In the genomic region with DNA sequence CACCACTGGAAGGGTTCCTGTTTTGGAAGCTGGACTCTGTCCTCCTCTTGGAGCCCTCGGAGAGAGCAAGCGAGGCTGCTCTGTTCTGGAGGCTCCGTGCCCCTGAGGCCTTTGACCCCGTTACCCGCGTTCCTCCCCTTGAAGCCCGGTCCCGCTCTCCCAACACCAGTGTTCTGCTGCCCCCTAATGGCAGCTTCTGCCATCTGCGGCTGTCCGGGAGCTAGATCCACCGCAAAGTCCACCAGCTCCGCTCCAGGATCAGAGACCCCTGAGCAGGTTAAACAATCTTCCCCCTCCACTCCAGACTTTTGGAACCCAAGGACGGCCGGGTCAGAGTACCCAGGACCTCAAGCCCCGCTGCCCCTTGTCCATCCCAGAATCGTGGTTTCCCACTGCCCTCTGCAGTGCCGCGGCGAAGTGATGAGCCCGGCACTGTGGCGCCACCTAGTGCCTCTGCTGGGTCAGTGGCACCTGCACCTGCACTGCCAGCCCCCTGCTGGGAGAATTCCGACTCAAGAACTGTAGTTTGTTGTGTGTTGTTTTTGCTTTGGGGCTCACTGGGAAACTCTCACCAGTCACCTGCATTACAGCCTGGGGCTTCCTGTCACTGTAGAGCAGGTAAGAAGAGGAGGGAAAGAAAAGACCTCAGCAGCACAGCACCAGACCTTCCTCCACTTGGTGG, we compare ENCODE assay signal across 8 cellular contexts.
DNase-seq lines count a peak whose midpoint lies in the region; ATAC-seq and TF ChIP-seq lines count a peak whose summit lies in the region.

No MANE protein-coding gene starts in this region.

- H3K9me3 Mint-ChIP-seq in dendritic cell treated with granulocyte-macrophage colony-stimulating factor and Interleukin-4, amounts not matched to agents 40 ng/mL and 50 ng/mL, for 4 days = no peaks in the 10 kb centered on the region

- H3K4me1 Mint-ChIP-seq in dendritic cell treated with granulocyte-macrophage colony-stimulating factor and Interleukin-4, amounts not matched to agents 40 ng/mL and 50 ng/mL, for 4 days (ENCODE audit: low read depth) = peaks cover 7% of the 10 kb centered on the region

- intact Hi-C loops in dendritic cell treated with granulocyte-macrophage colony-stimulating factor and Interleukin-4, amounts not matched to agents 40 ng/mL and 50 ng/mL, for 4 days (cut with micrococcal nuclease) = loop anchor here (2.0 to 5.0 kb wide), 2 partner anchors 240 to 360 kb away; no protein-coding TSS in a partner anchor

- H3K27me3 ChIP-seq in BE2C (no peaks in the 10 kb centered on the region), liver (ENCODE audit: control insufficient read depth in 4 of 4, insufficient read depth in 4 of 4, low read length in 3 of 4) (no peaks in the 10 kb centered on the region)

- peak overlapping the region; percentile 78 for H3K4me3 Mint-ChIP-seq in dendritic cell treated with granulocyte-macrophage colony-stimulating factor and Interleukin-4, amounts not matched to agents 40 ng/mL and 50 ng/mL, for 4 days

- TF ChIP-seq CTCF in BE2C (IDR thresholded peaks at IDR 0.05; ENCODE audit: low read depth, low read length) (peak; percentile 99), liver (IDR thresholded peaks at IDR 0.05; ENCODE audit: low read depth, low read length, missing input control) (peak; percentile 83)

- H3K4me3 ChIP-seq in BE2C (ENCODE audit: low read depth, low read length) (peak overlapping the region; percentile 66), liver (ENCODE audit: low read depth in 1 of 3, low read length in 3 of 3) (peak overlapping the region; percentile 45 to 65 (median 62))

- H3K9me3 ChIP-seq in BE2C = no peaks in the 10 kb centered on the region
- no peaks in the 10 kb centered on the region for H3K9me3 ChIP-seq in liver (ENCODE audit: control insufficient read depth in 4 of 4, low read length in 3 of 4)

- H3K27me3 Mint-ChIP-seq in dendritic cell treated with granulocyte-macrophage colony-stimulating factor and Interleukin-4, amounts not matched to agents 40 ng/mL and 50 ng/mL, for 4 days = peaks cover 12% of the 10 kb centered on the region

- H3K27ac ChIP-seq in liver (ENCODE audit: low read depth in 1 of 2, low read length in 2 of 2) = no peak overlapping the region

- peak; percentile 87 for TF ChIP-seq RAD21 in liver (IDR thresholded peaks at IDR 0.05)

- peak; percentile 97 for ATAC-seq in GM19395 (IDR thresholded peaks at IDR 0.05; ENCODE audit: unreplicated experiment)
- peak; percentile 80 for ATAC-seq in HG03521 (IDR thresholded peaks at IDR 0.05; ENCODE audit: unreplicated experiment)

- H3K36me3 ChIP-seq in BE2C = no peaks in the 10 kb centered on the region
- no peaks in the 10 kb centered on the region for H3K36me3 ChIP-seq in liver (ENCODE audit: control insufficient read depth in 4 of 4, insufficient read depth in 3 of 4, low read depth in 1 of 4, low read length in 3 of 4)

- H3K4me1 ChIP-seq in BE2C (no peaks in the 10 kb centered on the region), liver (ENCODE audit: control insufficient read depth in 4 of 4, insufficient read depth in 4 of 4, low read length in 3 of 4) (peaks cover 0 to 21% (median 16%) of the 10 kb centered on the region in 4 donors)

- H3K36me3 Mint-ChIP-seq in dendritic cell treated with granulocyte-macrophage colony-stimulating factor and Interleukin-4, amounts not matched to agents 40 ng/mL and 50 ng/mL, for 4 days (ENCODE audit: low read depth) = no peaks in the 10 kb centered on the region

- WGBS in liver = under 1% methylated on average over 22 of the region's 22 CpGs

- H3K9ac ChIP-seq in liver (ENCODE audit: low read depth in 1 of 2, low read length in 2 of 2) = no peak overlapping the region

- H3K27ac Mint-ChIP-seq in dendritic cell treated with granulocyte-macrophage colony-stimulating factor and Interleukin-4, amounts not matched to agents 40 ng/mL and 50 ng/mL, for 4 days = no peak overlapping the region

- DNase-seq in BE2C = peak; percentile 89
- peak; percentile 73 to 86 for DNase-seq in NCI-H526 (lab: John Stamatoyannopoulos, UW)
- peak; percentile 80 for DNase-seq in activated CD4-positive, alpha-beta T cell treated with anti-CD3 and anti-CD28 coated beads, Interleukin-2, amount 50 U/mL, for 1 hour
- peak; percentile 84 to 88 for DNase-seq in stimulated activated CD4-positive, alpha-beta T cell treated with anti-CD3 and anti-CD28 coated beads, Interleukin-2, amount 100 ng/mL, for 48 hours

TF ChIP-seq in liver, 16 proteins besides CTCF, POLR2A, EP300 and RAD21:
- TF ChIP-seq FOXA1 (IDR thresholded peaks at IDR 0.05) (no peak), GABPA (IDR thresholded peaks at IDR 0.05 in 1 of 2, conservative IDR thresholded peaks at IDR 0.05 in 1 of 2) (no peak), HNF4G (IDR thresholded peaks at IDR 0.05) (peak; percentile 42), RXRA (IDR thresholded peaks at IDR 0.05) (peak; percentile 96 to 99), YY1 (IDR thresholded peaks at IDR 0.05) (peak; percentile 48), SP1 (IDR thresholded peaks at IDR 0.05) (peak; percentile 76), HNF4A (conservative IDR thresholded peaks at IDR 0.05) (peak; percentile 76 to 80), NR2F2 (IDR thresholded peaks at IDR 0.05) (peak; percentile 77), TAF1 (conservative IDR thresholded peaks at IDR 0.05) (no peak), EGR1 (IDR thresholded peaks at IDR 0.05; ENCODE audit: low read depth in 2 of 2) (no peak), JUND (IDR thresholded peaks at IDR 0.05) (peak in 1 of 2 donors; percentile 17), FOXA2 (IDR thresholded peaks at IDR 0.05) (no peak)
- TF ChIP-seq, protein P1, sequence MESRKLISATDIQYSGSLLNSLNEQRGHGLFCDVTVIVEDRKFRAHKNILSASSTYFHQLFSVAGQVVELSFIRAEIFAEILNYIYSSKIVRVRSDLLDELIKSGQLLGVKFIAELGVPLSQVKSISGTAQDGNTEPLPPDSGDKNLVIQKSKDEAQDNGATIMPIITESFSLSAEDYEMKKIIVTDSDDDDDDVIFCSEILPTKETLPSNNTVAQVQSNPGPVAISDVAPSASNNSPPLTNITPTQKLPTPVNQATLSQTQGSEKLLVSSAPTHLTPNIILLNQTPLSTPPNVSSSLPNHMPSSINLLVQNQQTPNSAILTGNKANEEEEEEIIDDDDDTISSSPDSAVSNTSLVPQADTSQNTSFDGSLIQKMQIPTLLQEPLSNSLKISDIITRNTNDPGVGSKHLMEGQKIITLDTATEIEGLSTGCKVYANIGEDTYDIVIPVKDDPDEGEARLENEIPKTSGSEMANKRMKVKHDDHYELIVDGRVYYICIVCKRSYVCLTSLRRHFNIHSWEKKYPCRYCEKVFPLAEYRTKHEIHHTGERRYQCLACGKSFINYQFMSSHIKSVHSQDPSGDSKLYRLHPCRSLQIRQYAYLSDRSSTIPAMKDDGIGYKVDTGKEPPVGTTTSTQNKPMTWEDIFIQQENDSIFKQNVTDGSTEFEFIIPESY (IDR thresholded peaks at IDR 0.05) = no peak
- TF ChIP-seq, protein P2, sequence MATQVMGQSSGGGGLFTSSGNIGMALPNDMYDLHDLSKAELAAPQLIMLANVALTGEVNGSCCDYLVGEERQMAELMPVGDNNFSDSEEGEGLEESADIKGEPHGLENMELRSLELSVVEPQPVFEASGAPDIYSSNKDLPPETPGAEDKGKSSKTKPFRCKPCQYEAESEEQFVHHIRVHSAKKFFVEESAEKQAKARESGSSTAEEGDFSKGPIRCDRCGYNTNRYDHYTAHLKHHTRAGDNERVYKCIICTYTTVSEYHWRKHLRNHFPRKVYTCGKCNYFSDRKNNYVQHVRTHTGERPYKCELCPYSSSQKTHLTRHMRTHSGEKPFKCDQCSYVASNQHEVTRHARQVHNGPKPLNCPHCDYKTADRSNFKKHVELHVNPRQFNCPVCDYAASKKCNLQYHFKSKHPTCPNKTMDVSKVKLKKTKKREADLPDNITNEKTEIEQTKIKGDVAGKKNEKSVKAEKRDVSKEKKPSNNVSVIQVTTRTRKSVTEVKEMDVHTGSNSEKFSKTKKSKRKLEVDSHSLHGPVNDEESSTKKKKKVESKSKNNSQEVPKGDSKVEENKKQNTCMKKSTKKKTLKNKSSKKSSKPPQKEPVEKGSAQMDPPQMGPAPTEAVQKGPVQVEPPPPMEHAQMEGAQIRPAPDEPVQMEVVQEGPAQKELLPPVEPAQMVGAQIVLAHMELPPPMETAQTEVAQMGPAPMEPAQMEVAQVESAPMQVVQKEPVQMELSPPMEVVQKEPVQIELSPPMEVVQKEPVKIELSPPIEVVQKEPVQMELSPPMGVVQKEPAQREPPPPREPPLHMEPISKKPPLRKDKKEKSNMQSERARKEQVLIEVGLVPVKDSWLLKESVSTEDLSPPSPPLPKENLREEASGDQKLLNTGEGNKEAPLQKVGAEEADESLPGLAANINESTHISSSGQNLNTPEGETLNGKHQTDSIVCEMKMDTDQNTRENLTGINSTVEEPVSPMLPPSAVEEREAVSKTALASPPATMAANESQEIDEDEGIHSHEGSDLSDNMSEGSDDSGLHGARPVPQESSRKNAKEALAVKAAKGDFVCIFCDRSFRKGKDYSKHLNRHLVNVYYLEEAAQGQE (IDR thresholded peaks at IDR 0.05) = peak; percentile 19
- TF ChIP-seq, protein P3, sequence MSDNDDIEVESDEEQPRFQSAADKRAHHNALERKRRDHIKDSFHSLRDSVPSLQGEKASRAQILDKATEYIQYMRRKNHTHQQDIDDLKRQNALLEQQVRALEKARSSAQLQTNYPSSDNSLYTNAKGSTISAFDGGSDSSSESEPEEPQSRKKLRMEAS (IDR thresholded peaks at IDR 0.05) = peak; percentile 34
- TF ChIP-seq, protein P4, sequence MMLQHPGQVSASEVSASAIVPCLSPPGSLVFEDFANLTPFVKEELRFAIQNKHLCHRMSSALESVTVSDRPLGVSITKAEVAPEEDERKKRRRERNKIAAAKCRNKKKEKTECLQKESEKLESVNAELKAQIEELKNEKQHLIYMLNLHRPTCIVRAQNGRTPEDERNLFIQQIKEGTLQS (IDR thresholded peaks at IDR 0.05) = no peak
